In genomic region chr3:45593708-45594601, GRCh38 we compare ENCODE assay signal across 8 cellular contexts. TPM values are rescaled to one million over a fixed set of nuclear protein-coding genes. Genes with fewer than 3 reads are reported as not detected.
DNase-seq lines count a peak whose midpoint lies in the region; ATAC-seq and TF ChIP-seq lines count a peak whose summit lies in the region.

No MANE protein-coding gene starts in this region.

- no peaks in the 10 kb centered on the region for H3K9me3 ChIP-seq in right lobe of liver

- peaks cover 0 to 47% (median 17%) of the 10 kb centered on the region in 4 donors for H3K4me1 ChIP-seq in right lobe of liver

- H3K4me3 ChIP-seq in right lobe of liver, result peak overlapping the region; percentile 85 to 94 (median 88)

- TF ChIP-seq POLR2A in GM15510 (IDR thresholded peaks at IDR 0.05; ENCODE audit: borderline replicate concordance, extremely low read depth, insufficient read length) (peak; percentile 63), right lobe of liver (IDR thresholded peaks at IDR 0.05) (peak; percentile 91)

- intact Hi-C loops in right lobe of liver (cut with DNase I), result loop anchor here (5.0 to 10.0 kb wide), 3 partner anchors 63 to 71 kb away; no protein-coding TSS in a partner anchor

- peak; percentile 63 for DNase-seq in NCI-H2171 treated with DMSO at 0.1 percent for 48 hours (lab: John Stamatoyannopoulos, UW)
- DNase-seq in activated CD4-positive, alpha-beta T cell treated with anti-CD3 and anti-CD28 coated beads for 48 hours, result peak; percentile 75
- DNase-seq in dermis blood vessel endothelial cell, result peak; percentile 79
- peak; percentile 85 to 86 (median 86) for DNase-seq in right lobe of liver
- peak; percentile 40 to 65 (median 60) for DNase-seq in stimulated activated CD4-positive, alpha-beta T cell treated with anti-CD3 and anti-CD28 coated beads, TNF-alpha, amount 100 ng/mL, for 4 hours (ENCODE audit: low read depth in 3 of 3)

- ATAC-seq in HG02885 (IDR thresholded peaks at IDR 0.05; ENCODE audit: poor library complexity, unreplicated experiment), result peak; percentile 63
- ATAC-seq in right lobe of liver, result peak; percentile 69 to 83 (median 80)

- TF ChIP-seq CTCF in 22Rv1 (IDR thresholded peaks at IDR 0.05) (no peak), right lobe of liver (IDR thresholded peaks at IDR 0.05) (no peak)

- no peaks in the 10 kb centered on the region for H3K27me3 ChIP-seq in right lobe of liver

- 3% methylated on average over 10 of the region's 101 CpGs for WGBS in right lobe of liver (ENCODE audit: insufficient coverage, low coverage, low lambda C conversion rate, missing lambda C conversion rate)

- H3K36me3 ChIP-seq in right lobe of liver, result no peaks in the 10 kb centered on the region

- H3K27ac ChIP-seq in 22Rv1 (peak overlapping the region; percentile 87), right lobe of liver (peak overlapping the region; percentile 90 to 93 (median 90))

RNA-seq across cellular contexts. Expression of gene LIMD1, which starts 0.6 kb away (rescaled TPM):
- total RNA-seq in dermis blood vessel endothelial cell, result 18.7 and 28.0 TPM in 2 replicates
- total RNA-seq in right lobe of liver, result 10 to 100 TPM; 23.4 to 47.7 (median 31.0) TPM

Comparison
In these comparisons a context has a peak if more than half of its experiments do, and no peak if none do; other contexts are left out.
1. Peak in every context shown above with its lines: DNase-seq, ATAC-seq, H3K4me3 ChIP-seq and H3K27ac ChIP-seq.